In the genomic region with DNA sequence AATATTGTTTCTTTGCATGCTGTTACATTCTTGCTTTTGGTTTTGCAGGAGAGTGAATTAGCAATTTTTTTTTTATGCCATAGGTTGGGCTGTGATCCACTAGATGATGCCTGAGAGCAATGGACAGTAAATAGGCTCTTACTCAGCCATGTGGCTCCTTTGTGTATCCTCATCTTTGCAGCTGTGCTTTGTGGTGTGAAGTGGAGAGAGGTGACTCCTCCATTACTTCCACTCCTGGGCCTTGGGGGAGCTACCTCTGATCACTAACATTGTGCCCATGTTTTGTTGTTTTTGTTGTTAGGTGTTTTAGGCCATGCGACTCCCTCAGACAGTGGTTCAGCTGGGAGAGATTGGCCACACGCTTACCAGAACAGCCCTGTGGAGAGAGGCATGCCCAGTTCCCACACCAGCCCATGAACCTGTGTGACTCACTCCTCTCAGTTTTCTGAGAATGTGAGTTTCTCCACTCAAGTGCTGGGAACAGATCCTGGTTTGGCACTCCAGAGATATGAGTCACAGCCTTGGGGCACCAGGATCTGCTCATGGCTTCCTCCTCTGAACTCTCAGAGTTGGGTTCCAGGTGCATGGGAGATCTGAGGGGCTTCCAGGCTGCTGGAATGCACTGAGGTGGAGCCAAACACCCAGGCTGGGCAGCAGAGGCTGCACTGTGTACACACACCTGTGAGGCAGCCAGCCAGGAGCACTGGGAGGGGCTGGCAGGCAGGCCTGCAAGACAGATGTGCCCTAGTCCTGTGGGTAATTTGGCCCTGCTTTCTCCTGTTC, we compare ENCODE assay signal across 12 cellular contexts.
A peak's percentile ranks its signal among the peaks of the same experiment; 100 is the strongest.
DNase-seq lines count a peak whose midpoint lies in the region; ATAC-seq and TF ChIP-seq lines count a peak whose summit lies in the region.
"Had no signal": no experiment of that assay in that cellular context is flagged by ENCODE, and none has a peak within 500 bp of the region (broad histone marks: within the 10 kb centered on the region; RNA-seq: fewer than 3 reads in every experiment).

No MANE protein-coding gene starts in this region.

- no TSS peak for BruUV-seq in HCT116 (replicated peaks; lab: Mats Ljungman, UMichigan)

- H3K4me1 ChIP-seq in HCT116 (ENCODE audit: control insufficient read depth in 1 of 2, insufficient read depth in 2 of 2, low read length in 2 of 2) (no peaks in the 10 kb centered on the region), adipocyte (ENCODE audit: control insufficient read depth, insufficient read depth, low read length) (no peaks in the 10 kb centered on the region), stomach (no peaks in the 10 kb centered on the region)

- H4K20me1 ChIP-seq in HCT116 (ENCODE audit: insufficient read depth): no peaks in the 10 kb centered on the region

- no peak overlapping the region for H3K4me2 ChIP-seq in HCT116 (ENCODE audit: low read length)

- TF ChIP-seq RAD21 in HCT116 (IDR thresholded peaks at IDR 0.05; ENCODE audit: low read depth): no peak

- no peaks in the 10 kb centered on the region for H3K79me2 ChIP-seq in HCT116 (ENCODE audit: insufficient read depth, low read length)

- intact Hi-C loops in HCT116 (cut with micrococcal nuclease): no loop called here
- intact Hi-C loops in stomach (cut with DNase I; ENCODE audit: low total_unique reads): no loop called here

- 36 to 68% (median 60%) methylated on average over 2 of the region's 2 CpGs for WGBS in stomach, 5 donors

- no peak overlapping the region for H3K27ac ChIP-seq in HCT116 (ENCODE audit: low read depth, low read length)
- no peak overlapping the region for H3K27ac ChIP-seq in stomach
- H3K27ac ChIP-seq: VCaP had no signal

- no peak overlapping the region for H3K4me3 ChIP-seq in HCT116 (replicated peaks in 1 of 2; ENCODE audit: low read depth in 1 of 2, low read length in 2 of 2)
- H3K4me3 ChIP-seq in adipocyte (ENCODE audit: low read length): no peak overlapping the region
- H3K4me3 ChIP-seq in stomach: no peak overlapping the region

- TF ChIP-seq CTCF in HCT116 (IDR thresholded peaks at IDR 0.05 in 2 of 3, conservative IDR thresholded peaks at IDR 0.05 in 1 of 3; ENCODE audit: borderline replicate concordance in 1 of 3, insufficient read depth in 1 of 3, low read depth in 2 of 3, low read length in 2 of 3): no peak
- no peak for TF ChIP-seq CTCF in stomach (IDR thresholded peaks at IDR 0.05)

- no peak for TF ChIP-seq EP300 in stomach (IDR thresholded peaks at IDR 0.05)

- no peak overlapping the region for H2AFZ ChIP-seq in HCT116 (ENCODE audit: low read depth, low read length, poor library complexity, severe bottlenecking)

- H3K27me3 ChIP-seq in HCT116 (ENCODE audit: insufficient read depth, low read length): no peaks in the 10 kb centered on the region
- H3K27me3 ChIP-seq in adipocyte (replicated peaks; ENCODE audit: control insufficient read depth, insufficient read depth, low read length): no peaks in the 10 kb centered on the region
- no peaks in the 10 kb centered on the region for H3K27me3 ChIP-seq in stomach

- POLR2A ChIA-PET in HCT116 (lab: Charles Lee): no interaction called here

- DNase-seq in HCT116 (ENCODE audit: low read depth, low spot score) (no peak), adipocyte (ENCODE audit: low read depth) (peak; percentile 90), glomerular visceral epithelial cell (ENCODE audit: extremely low spot score) (peak; percentile 94), stomach (peak; percentile 68), NCI-H2171 treated with DMSO at 0.1 percent for 48 hours (lab: John Stamatoyannopoulos, UW) (no peak)
- DNase-seq: NCI-H510A treated with DMSO at 0.1 percent for 48 hours; stimulated activated naive CD8-positive, alpha-beta T cell treated with anti-CD3 and anti-CD28 coated beads, Interleukin-15, amount 100 ng/mL, for 72 hours had no signal

- CTCF ChIA-PET in HCT116 (lab: Charles Lee): no interaction called here

- TF ChIP-seq POLR2A in HCT116 (IDR thresholded peaks at IDR 0.05; ENCODE audit: borderline replicate concordance, extremely low read depth, insufficient read depth, insufficient read length): no peak
- no peak for TF ChIP-seq POLR2A in stomach (IDR thresholded peaks at IDR 0.05)

- H3K36me3 ChIP-seq in HCT116 (ENCODE audit: control insufficient read depth in 1 of 2, insufficient read depth in 2 of 2, low read length in 2 of 2): no peaks in the 10 kb centered on the region
- H3K36me3 ChIP-seq in adipocyte (ENCODE audit: control insufficient read depth, insufficient read depth, low read length, severe bottlenecking): no peaks in the 10 kb centered on the region
- H3K36me3 ChIP-seq in stomach: no peaks in the 10 kb centered on the region

- ATAC-seq in HCT116 (no peak), GM21390 (IDR thresholded peaks at IDR 0.05; ENCODE audit: unreplicated experiment) (no peak), GM21717 (IDR thresholded peaks at IDR 0.05; ENCODE audit: unreplicated experiment) (no peak), GM21528 (IDR thresholded peaks at IDR 0.05; ENCODE audit: low FRiP score, unreplicated experiment) (no peak)
- ATAC-seq: right cardiac atrium; stimulated activated naive CD8-positive, alpha-beta T cell treated with anti-CD3 and anti-CD28 coated beads, Interleukin-15, amount 100 ng/mL, for 72 hours had no signal

- no peak overlapping the region for H3K9ac ChIP-seq in HCT116 (ENCODE audit: low read length)
- no peak overlapping the region for H3K9ac ChIP-seq in adipocyte (ENCODE audit: low read length)

- RAD21 ChIA-PET in HCT116 (lab: Charles Lee; ENCODE audit: low non-redundant PET in 1 of 2, low total read pairs in 2 of 2, uncharacterized antibody in 2 of 2, unreplicated experiment in 2 of 2): no interaction called here

- peaks cover 16 to 31% of the 10 kb centered on the region in 2 experiments; a peak in 2 of 4 replicates for H3K9me3 ChIP-seq in HCT116 (ENCODE audit: control insufficient read depth in 1 of 2, insufficient read depth in 1 of 2, low read depth in 1 of 2, low read length in 2 of 2)
- H3K9me3 ChIP-seq in adipocyte (ENCODE audit: control insufficient read depth, low read length): peaks cover 7% of the 10 kb centered on the region
- H3K9me3 ChIP-seq in stomach: peaks cover 0 to 12% (median 0%) of the 10 kb centered on the region in 4 donors

- H3K9me2 ChIP-seq in HCT116 (ENCODE audit: insufficient read depth): no peaks in the 10 kb centered on the region

TF ChIP-seq in HCT116, 20 proteins besides CTCF, POLR2A, EP300 and RAD21:
- TF ChIP-seq TCF7L2 (IDR thresholded peaks at IDR 0.05; ENCODE audit: borderline replicate concordance, extremely low read depth, insufficient read depth, insufficient read length): peak; percentile 67
- TF ChIP-seq YY1 (IDR thresholded peaks at IDR 0.05; ENCODE audit: extremely low read depth, insufficient replicate concordance, low read depth, low read length): no peak
- TF ChIP-seq REST (IDR thresholded peaks at IDR 0.05; ENCODE audit: low read depth): no peak
- TF ChIP-seq ZBTB33 (IDR thresholded peaks at IDR 0.05; ENCODE audit: extremely low read depth, insufficient replicate concordance, low read length): no peak
- TF ChIP-seq, protein P1, sequence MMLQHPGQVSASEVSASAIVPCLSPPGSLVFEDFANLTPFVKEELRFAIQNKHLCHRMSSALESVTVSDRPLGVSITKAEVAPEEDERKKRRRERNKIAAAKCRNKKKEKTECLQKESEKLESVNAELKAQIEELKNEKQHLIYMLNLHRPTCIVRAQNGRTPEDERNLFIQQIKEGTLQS (IDR thresholded peaks at IDR 0.05): no peak
- no peak for TF ChIP-seq SP1 (IDR thresholded peaks at IDR 0.05; ENCODE audit: low read depth)
- no peak for TF ChIP-seq CEBPB (IDR thresholded peaks at IDR 0.05; ENCODE audit: low read depth)
TF ChIP-seq in HCT116: peak in this region for 1.

Comparison
In these comparisons a context has a peak if more than half of its experiments do, and no peak if none do; other contexts are left out.
1. DNase-seq: peak in adipocyte (single experiment), glomerular visceral epithelial cell (single experiment) and stomach (single experiment); none in HCT116 (single experiment) and NCI-H2171 treated with DMSO at 0.1 percent for 48 hours (single experiment).